In the genomic region with DNA sequence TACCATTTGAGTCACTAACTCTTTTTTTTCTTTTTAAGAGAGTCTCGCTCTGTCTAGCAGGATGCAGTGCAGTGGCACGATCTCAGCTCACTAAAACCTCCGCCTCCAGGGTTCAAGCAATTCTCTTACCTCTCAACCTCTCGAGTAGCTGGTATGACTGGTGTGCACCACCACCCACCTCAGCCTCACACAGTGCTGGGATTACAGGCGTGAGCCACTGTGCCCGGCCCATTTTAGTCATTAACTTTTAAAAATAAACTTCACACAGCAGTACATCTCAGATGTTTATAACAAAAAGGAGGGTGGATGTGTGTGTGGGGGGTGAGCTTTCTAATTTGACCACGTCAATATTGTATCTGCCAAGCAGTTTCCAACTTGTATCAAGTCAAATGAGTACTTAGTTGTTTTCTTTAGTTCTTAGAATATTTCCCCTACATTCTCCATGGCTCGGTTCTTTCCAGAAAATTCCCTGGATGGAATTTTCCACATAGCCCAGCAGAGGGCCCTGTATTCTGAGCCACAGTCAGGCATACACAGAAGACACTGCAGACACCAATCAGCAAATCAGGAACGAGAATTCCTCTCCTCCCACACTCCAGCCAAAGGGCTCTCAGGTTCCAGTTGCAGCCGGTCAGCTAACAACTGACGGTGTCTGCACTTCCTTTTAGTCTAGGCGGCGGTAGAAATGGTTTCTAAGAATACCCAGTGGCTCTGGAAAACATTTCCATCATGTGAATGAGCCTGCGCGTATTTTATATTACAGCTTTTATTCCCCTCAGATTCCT, we compare ENCODE assay signal across 8 cellular contexts. TPM values are rescaled to one million over a fixed set of nuclear protein-coding genes. Genes with fewer than 3 reads are reported as not detected.
DNase-seq lines count a peak whose midpoint lies in the region; ATAC-seq, FAIRE-seq and TF ChIP-seq lines count a peak whose summit lies in the region.

No MANE protein-coding gene starts in this region.

- no peaks in the 10 kb centered on the region for H3K27me3 ChIP-seq in upper lobe of left lung

- peak; percentile 98 for FAIRE-seq in G401.6 (lab: Jason Lieb, UNC)

- peak overlapping the region; percentile 24 to 74 (median 65) for H3K27ac ChIP-seq in upper lobe of left lung

- peak in 1 of 4 donors; percentile 62 for TF ChIP-seq EP300 in upper lobe of left lung (IDR thresholded peaks at IDR 0.05)

- no peak overlapping the region for H3K4me3 ChIP-seq in epithelial cell of proximal tubule (ENCODE audit: low read depth, low read length)
- H3K4me3 ChIP-seq in upper lobe of left lung = no peak overlapping the region

- WGBS in upper lobe of left lung, 2 donors = 18 to 36% methylated on average over 11 to 15 of the region's 15 CpGs

- TF ChIP-seq CTCF in epithelial cell of proximal tubule (conservative IDR thresholded peaks at IDR 0.05; ENCODE audit: low read depth, low read length) (peak; percentile 67), upper lobe of left lung (IDR thresholded peaks at IDR 0.05) (peak; percentile 37 to 63 (median 48))

- DNase-seq in NCI-H1092 treated with DMSO at 0.1 percent for 48 hours (lab: John Stamatoyannopoulos, UW) (peak; percentile 96), SK-N-DZ (ENCODE audit: low spot score) (peak; percentile 88), epithelial cell of proximal tubule (ENCODE audit: low read depth) (peak; percentile 67), mesenteric fat pad (ENCODE audit: low spot score) (peak; percentile 79), upper lobe of left lung (peak in 1 of 2 donors; percentile 83)
- no peak for DNase-seq in activated naive CD4-positive, alpha-beta T cell treated with anti-CD3 and anti-CD28 coated beads, Interleukin-2, amount 50 U/mL, for 16 hours

- no peak for TF ChIP-seq POLR2A in upper lobe of left lung (IDR thresholded peaks at IDR 0.05)

- H3K4me1 ChIP-seq in upper lobe of left lung = peaks cover 0 to 5% (median 2%) of the 10 kb centered on the region in 4 donors

- ATAC-seq in upper lobe of left lung (ENCODE audit: low FRiP score in 2 of 2) = peak; percentile 95 to 99
- ATAC-seq in HG02610 (IDR thresholded peaks at IDR 0.05; ENCODE audit: unreplicated experiment) = no peak

- no peaks in the 10 kb centered on the region for H3K36me3 ChIP-seq in upper lobe of left lung

- H3K9me3 ChIP-seq in upper lobe of left lung = no peaks in the 10 kb centered on the region

RNA-seq across cellular contexts. Expression of a gene that starts 20.1 kb away (rescaled TPM):
- polyA plus RNA-seq in SK-N-DZ (2014; cell fraction: cytosol; rRNA removed) = 13.5 and 16.3 TPM in 2 replicates
- polyA plus RNA-seq in SK-N-DZ (2014; cell fraction: nucleus; rRNA removed) = 29.3 and 39.9 TPM in 2 replicates
- total RNA-seq in epithelial cell of proximal tubule (31.5 and 43.7 TPM in 2 replicates), mesenteric fat pad (70.9 TPM), upper lobe of left lung (100 to 1,000 TPM in 2 of 6 donors, 10 to 100 TPM in 4; 42.0 to 104 (median 85.2) TPM)

RNA-seq across cellular contexts. Expression of a gene that starts 41.3 kb away (rescaled TPM):
- 8.7 and 8.8 TPM in 2 replicates for polyA plus RNA-seq in SK-N-DZ (2014; cell fraction: cytosol; rRNA removed)
- 3.7 and 5.9 TPM in 2 replicates for polyA plus RNA-seq in SK-N-DZ (2014; cell fraction: nucleus; rRNA removed)
- 123 and 241 TPM in 2 replicates for total RNA-seq in epithelial cell of proximal tubule
- 410 TPM for total RNA-seq in mesenteric fat pad
- 100 to 1,000 TPM in 4 of 6 donors, 10 to 100 TPM in 2; 54.5 to 420 (median 163) TPM for total RNA-seq in upper lobe of left lung

RNA-seq across cellular contexts. Expression of a gene that starts 57.9 kb away (rescaled TPM):
- polyA plus RNA-seq in SK-N-DZ (2014; cell fraction: cytosol; rRNA removed) = 4.5 and 4.9 TPM in 2 replicates
- polyA plus RNA-seq in SK-N-DZ (2014; cell fraction: nucleus; rRNA removed) = 7.2 and 7.8 TPM in 2 replicates
- total RNA-seq in epithelial cell of proximal tubule (4.4 and 5.0 TPM in 2 replicates), mesenteric fat pad (8.0 TPM), upper lobe of left lung (10 to 100 TPM in 3 of 6 donors, 1 to 10 TPM in 3; 3.4 to 35.6 (median 10.2) TPM)
